In the genomic region with DNA sequence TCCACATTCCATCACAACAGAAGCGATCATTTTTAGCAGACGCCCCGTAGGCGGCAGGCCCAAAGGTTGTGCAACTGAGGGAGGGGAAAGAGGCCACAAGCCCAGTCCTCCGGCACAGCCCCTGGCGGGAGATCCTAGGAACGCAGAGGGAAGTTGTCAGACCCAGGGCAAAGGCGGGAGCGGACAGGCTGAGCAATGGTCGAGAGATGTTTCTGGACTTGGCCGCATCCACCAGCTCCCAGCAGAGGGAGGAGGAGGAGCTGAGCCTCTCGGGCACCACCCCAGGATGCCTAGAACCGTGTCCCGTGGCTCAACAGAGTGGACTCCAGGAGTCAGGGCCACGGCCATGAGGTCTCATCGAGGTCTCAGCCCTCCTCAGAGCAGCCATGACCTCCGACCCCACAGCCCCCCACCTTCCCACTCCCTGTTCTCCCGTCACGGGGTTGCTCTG, we compare ENCODE assay signal across 21 cellular contexts. TPM values are rescaled to one million over a fixed set of nuclear protein-coding genes. Genes with fewer than 3 reads are reported as not detected.
DNase-seq lines count a peak whose midpoint lies in the region; ATAC-seq and TF ChIP-seq lines count a peak whose summit lies in the region.
"Had no signal": no experiment of that assay in that cellular context is flagged by ENCODE, and none has a peak within 500 bp of the region (broad histone marks: within the 10 kb centered on the region; RNA-seq: fewer than 3 reads in every experiment).

No MANE protein-coding gene starts in this region.

- H3K27me3 Mint-ChIP-seq in neural progenitor cell (ENCODE audit: insufficient read depth, low read depth): peaks cover 39% of the 10 kb centered on the region

- no peak overlapping the region for H3K27ac ChIP-seq in right atrium auricular region
- H3K27ac ChIP-seq in neural progenitor cell: no peak overlapping the region
- H3K27ac ChIP-seq in aorta (ENCODE audit: low read depth in 1 of 2, low read length in 2 of 2): no peak overlapping the region
- H3K27ac ChIP-seq: colonic mucosa had no signal

- no peaks in the 10 kb centered on the region for H3F3A ChIP-seq in neural progenitor cell (ENCODE audit: low read depth)

- H3K9me3 ChIP-seq in right atrium auricular region: peaks cover 0 to 11% of the 10 kb centered on the region in 2 donors
- no peaks in the 10 kb centered on the region for H3K9me3 ChIP-seq in neural progenitor cell (ENCODE audit: low read depth)
- H3K9me3 ChIP-seq in aorta (ENCODE audit: control insufficient read depth, low read length): peaks cover 2% of the 10 kb centered on the region
- H3K9me3 ChIP-seq: colonic mucosa had no signal

- H3K79me2 ChIP-seq in neural progenitor cell (ENCODE audit: low read depth): no peaks in the 10 kb centered on the region

- no peaks in the 10 kb centered on the region for H3K27me3 ChIP-seq in right atrium auricular region
- H3K27me3 ChIP-seq in neural progenitor cell: peaks cover 56% of the 10 kb centered on the region
- no peaks in the 10 kb centered on the region for H3K27me3 ChIP-seq in aorta (ENCODE audit: control insufficient read depth in 1 of 2, insufficient read depth in 2 of 2, low read length in 1 of 2)
- H3K27me3 ChIP-seq: colonic mucosa had no signal

- peak; percentile 41 for DNase-seq in Right ventricle myocardium superior
- DNase-seq in right atrium auricular region (ENCODE audit: low spot score): no peak
- DNase-seq in fibroblast of peridontal ligament (ENCODE audit: extremely low read depth): peak; percentile 4
- no peak for DNase-seq in neural progenitor cell (ENCODE audit: low spot score)
- peak in 1 of 2 donors; percentile 68 for DNase-seq in aorta
- no peak for DNase-seq in NCI-H1694 (lab: John Stamatoyannopoulos, UW)
- no peak for DNase-seq in NCI-H446 treated with DMSO at 0.1 percent for 48 hours (lab: John Stamatoyannopoulos, UW)
- DNase-seq in cerebellar cortex (ENCODE audit: low spot score): no peak
- DNase-seq: activated CD4-positive, alpha-beta T cell treated with anti-CD3 and anti-CD28 coated beads for 4 hours; colonic mucosa; hypothalamus; Kasumi-1; NCI-H1105; NCI-H526; stimulated activated CD4-positive, alpha-beta T cell treated with anti-CD3 and anti-CD28 coated beads, Interleukin-4, amount 100 ng/mL, for 24 hours had no signal

- peaks cover 16% of the 10 kb centered on the region for H3K9me3 Mint-ChIP-seq in neural progenitor cell
- H3K9me3 Mint-ChIP-seq: activated naive CD4-positive, alpha-beta T cell treated with anti-CD3 and anti-CD28 coated beads, Interleukin-2, amount 50 U/mL, for 72 hours; natural killer cell treated with Interleukin-12 subunit alpha and Interleukin-12 subunit beta and Interleukin-15 and Interleukin-18, amount 100 ng/mL, for 72 hours had no signal

- no peaks in the 10 kb centered on the region for H3K36me3 ChIP-seq in right atrium auricular region
- H3K36me3 ChIP-seq in neural progenitor cell: no peaks in the 10 kb centered on the region
- H3K36me3 ChIP-seq in aorta (ENCODE audit: control insufficient read depth in 1 of 2, insufficient read depth in 2 of 2, low read length in 1 of 2): no peaks in the 10 kb centered on the region
- H3K36me3 ChIP-seq: colonic mucosa had no signal

- H4K20me1 ChIP-seq in neural progenitor cell (ENCODE audit: low read depth): no peaks in the 10 kb centered on the region

- intact Hi-C loops in Right ventricle myocardium superior (cut with DNase I) (no loop called here), aorta (cut with DNase I) (no loop called here)

- H3K4me3 ChIP-seq in right atrium auricular region (no peak overlapping the region), neural progenitor cell (no peak overlapping the region), aorta (ENCODE audit: low read length in 2 of 2) (no peak overlapping the region)
- H3K4me3 ChIP-seq: colonic mucosa had no signal

- no peak overlapping the region for H3K9ac ChIP-seq in neural progenitor cell

- H3K4me2 ChIP-seq in neural progenitor cell: no peak overlapping the region

- TF ChIP-seq CTCF in right atrium auricular region (IDR thresholded peaks at IDR 0.05) (no peak), neural progenitor cell (IDR thresholded peaks at IDR 0.05) (no peak)

- no peak overlapping the region for H3K27ac Mint-ChIP-seq in neural progenitor cell
- H3K27ac Mint-ChIP-seq: activated naive CD4-positive, alpha-beta T cell treated with anti-CD3 and anti-CD28 coated beads, Interleukin-2, amount 50 U/mL, for 72 hours; activated T-helper 1 cell treated with anti-CD3 and anti-CD28 coated beads, Interleukin-12 subunit alpha, Interleukin-12 subunit beta, Interleukin-2, Interleukin-4 antibody, amounts not matched to agents 30 ng/mL and 10 ng/mL and 1 ng/mL, durations not matched to agents 14 hours and 24 hours and 36 hours; natural killer cell treated with Interleukin-12 subunit alpha and Interleukin-12 subunit beta and Interleukin-15 and Interleukin-18, amount 100 ng/mL, for 72 hours; progenitor cell of endocrine pancreas had no signal

- no peaks in the 10 kb centered on the region for H3K4me1 ChIP-seq in right atrium auricular region
- H3K4me1 ChIP-seq in neural progenitor cell: no peaks in the 10 kb centered on the region
- no peaks in the 10 kb centered on the region for H3K4me1 ChIP-seq in aorta (ENCODE audit: control insufficient read depth in 1 of 2, insufficient read depth in 2 of 2, low read length in 2 of 2)
- H3K4me1 ChIP-seq: colonic mucosa had no signal

- WGBS in aorta, 2 donors: 60 to 64% methylated on average over 17 to 19 of the region's 19 CpGs

- no peak for ATAC-seq in Right ventricle myocardium superior (ENCODE audit: poor library complexity)
- peak; percentile 48 for ATAC-seq in aorta (ENCODE audit: low FRiP score)
- ATAC-seq: activated naive CD4-positive, alpha-beta T cell treated with anti-CD3 and anti-CD28 coated beads, Interleukin-2, amount 50 U/mL, for 72 hours; HCT116 had no signal

- H3K4me3 Mint-ChIP-seq in neural progenitor cell: peak overlapping the region; percentile 27
- H3K4me3 Mint-ChIP-seq: activated T-helper 1 cell treated with anti-CD3 and anti-CD28 coated beads, Interleukin-12 subunit alpha, Interleukin-12 subunit beta, Interleukin-2, Interleukin-4 antibody, amounts not matched to agents 30 ng/mL and 10 ng/mL and 1 ng/mL, durations not matched to agents 14 hours and 24 hours and 36 hours; natural killer cell treated with Interleukin-12 subunit alpha and Interleukin-12 subunit beta and Interleukin-15 and Interleukin-18, amount 100 ng/mL, for 72 hours had no signal

- H3K36me3 Mint-ChIP-seq in neural progenitor cell: no peaks in the 10 kb centered on the region
- H3K36me3 Mint-ChIP-seq: natural killer cell treated with Interleukin-12 subunit alpha and Interleukin-12 subunit beta and Interleukin-15 and Interleukin-18, amount 100 ng/mL, for 72 hours had no signal

- H3K4me1 Mint-ChIP-seq in neural progenitor cell: peaks cover 32% of the 10 kb centered on the region

- no peak overlapping the region for H2AFZ ChIP-seq in neural progenitor cell (replicated peaks)

RNA-seq across cellular contexts. Expression of gene GALNT9, which starts 38.0 kb away (rescaled TPM):
- total RNA-seq in Right ventricle myocardium superior: not detected
- 10 to 100 TPM in 1 of 2 donors, 1 to 10 TPM in 1; 4.0 to 10.8 TPM for total RNA-seq in right atrium auricular region
- total RNA-seq in neural progenitor cell (ENCODE audit: low replicate concordance): 0.34 TPM in 1 of 2 replicates, not detected in the other
- total RNA-seq in aorta: under 1 TPM; 0.62 to 0.84 TPM
- not detected for polyA plus RNA-seq in aorta
- total RNA-seq: activated T-helper 1 cell treated with anti-CD3 and anti-CD28 coated beads, Interleukin-12 subunit alpha, Interleukin-12 subunit beta, Interleukin-2, Interleukin-4 antibody, amounts not matched to agents 30 ng/mL and 10 ng/mL and 1 ng/mL, durations not matched to agents 14 hours and 24 hours and 36 hours; natural killer cell treated with Interleukin-12 subunit alpha and Interleukin-12 subunit beta and Interleukin-15 and Interleukin-18, amount 100 ng/mL, for 72 hours had no signal
- polyA plus RNA-seq: BJ had no signal

Comparison
In these comparisons a context has a peak if more than half of its experiments do, and no peak if none do; other contexts are left out.
1. DNase-seq: peak in Right ventricle myocardium superior (single experiment) and fibroblast of peridontal ligament (single experiment); none in right atrium auricular region (single experiment), neural progenitor cell (single experiment), NCI-H1694 (single experiment), NCI-H446 treated with DMSO at 0.1 percent for 48 hours (single experiment) and cerebellar cortex (single experiment).